ENCODE assay signal across 16 cellular contexts in the genomic region with DNA sequence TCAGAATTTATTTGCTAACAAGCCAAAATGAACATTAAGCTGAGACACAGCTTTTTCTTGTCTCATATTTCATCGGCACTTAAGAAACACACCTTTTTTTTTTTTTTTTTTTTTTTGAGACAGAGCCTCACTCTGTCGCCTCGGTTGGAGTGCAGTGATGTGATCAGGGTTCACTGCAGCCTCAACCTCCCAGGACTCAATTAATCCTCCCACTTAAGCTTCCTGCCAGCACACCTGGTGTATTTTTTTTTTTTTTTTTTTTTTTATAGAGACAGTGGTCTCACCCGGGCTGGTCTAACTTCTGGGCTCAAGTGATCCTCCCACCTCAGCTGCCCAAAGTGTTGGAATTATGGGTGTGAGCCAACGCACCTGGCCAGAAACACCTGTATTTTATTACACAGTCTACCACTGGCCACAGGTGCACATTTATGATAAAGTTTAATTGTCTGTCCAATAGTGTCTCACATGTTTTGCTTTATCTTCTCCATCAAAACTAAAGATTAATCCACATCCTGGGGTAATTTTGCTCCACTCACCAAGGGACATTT.
"Had no signal": no experiment of that assay in that cellular context is flagged by ENCODE, and none has a peak within 500 bp of the region (broad histone marks: within the 10 kb centered on the region; RNA-seq: fewer than 3 reads in every experiment).

No MANE protein-coding gene starts in this region.

- ATAC-seq: activated CD4-positive, alpha-beta T cell treated with anti-CD3 and anti-CD28 coated beads for 36 hours; activated CD8-positive, alpha-beta T cell treated with anti-CD3 and anti-CD28 coated beads for 36 hours; activated T-helper 17 cell treated with anti-CD3 and anti-CD28 coated beads, Interleukin-2, amount 50 U/mL, for 72 hours; foreskin keratinocyte; heart right ventricle; pancreas had no signal

- FAIRE-seq: endothelial cell of umbilical vein, kidney, pancreas had no signal

- H3K9me3 ChIP-seq: heart right ventricle, pancreas had no signal

- H3K27me3 ChIP-seq: foreskin keratinocyte, heart right ventricle, pancreas had no signal

- DNase-seq: activated CD4-positive, alpha-beta T cell treated with anti-CD3 and anti-CD28 coated beads for 36 hours; activated CD8-positive, alpha-beta T cell treated with anti-CD3 and anti-CD28 coated beads for 36 hours; activated naive CD4-positive, alpha-beta T cell treated with anti-CD3 and anti-CD28 coated beads, Interleukin-2, amount 50 U/mL, for 16 hours; caudate nucleus; effector CD4-positive, alpha-beta T cell; foreskin keratinocyte; heart right ventricle; kidney; naive B cell; pancreas; stimulated activated CD4-positive, alpha-beta T cell treated with anti-CD3 and anti-CD28 coated beads, Interleukin-4, amount 100 ng/mL, for 1 hour; stimulated activated CD8-positive, alpha-beta memory T cell treated with anti-CD3 and anti-CD28 coated beads, Interleukin-4, amount 100 ng/mL, for 48 hours had no signal

- H3K27ac ChIP-seq: coronary artery, foreskin keratinocyte, heart right ventricle, pancreas, VCaP had no signal

- H3K4me1 ChIP-seq: foreskin keratinocyte, pancreas had no signal

- H3K4me3 ChIP-seq: coronary artery, heart right ventricle, pancreas had no signal
